In the genomic region with DNA sequence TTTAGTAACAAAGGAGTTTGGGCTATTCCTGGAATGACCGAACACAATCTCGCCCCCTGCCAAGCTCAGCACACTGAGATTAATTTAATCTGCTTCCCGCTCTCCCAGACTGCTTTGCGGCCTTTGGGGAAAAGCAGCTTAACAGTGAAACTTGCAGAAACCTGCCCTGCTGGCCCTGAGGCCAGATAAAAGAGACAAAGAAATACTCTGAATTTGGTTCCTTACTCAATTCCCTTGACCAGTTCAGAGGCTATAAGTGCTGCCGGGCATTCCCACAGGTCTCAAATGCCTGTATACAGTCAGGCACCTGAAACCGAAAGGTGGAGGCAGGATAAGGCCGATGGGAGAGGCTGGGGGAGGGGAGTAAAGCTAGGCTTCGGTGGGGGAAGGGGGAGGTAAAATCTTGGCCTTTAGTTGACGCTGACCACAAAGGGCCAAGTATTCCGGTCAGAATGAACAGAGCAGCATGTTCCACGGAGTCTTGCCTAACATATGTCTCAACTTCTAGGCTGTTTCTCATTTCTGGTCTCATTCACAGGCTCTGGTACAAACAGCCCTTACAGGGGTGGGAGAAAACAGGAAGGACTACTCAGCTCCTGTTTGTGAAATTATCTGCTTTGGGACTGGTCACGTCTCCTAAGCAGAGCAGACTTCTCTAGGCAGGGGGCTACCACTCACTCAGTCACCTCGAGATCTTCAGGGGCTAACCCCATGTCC, we compare ENCODE assay signal across 8 cellular contexts. TPM values are rescaled to one million over a fixed set of nuclear protein-coding genes. Genes with fewer than 3 reads are reported as not detected.
DNase-seq lines count a peak whose midpoint lies in the region; ATAC-seq and TF ChIP-seq lines count a peak whose summit lies in the region.

No MANE protein-coding gene starts in this region.

- intact Hi-C loops in esophagus squamous epithelium (cut with DNase I), result no loop called here

- peaks cover 72% of the 10 kb centered on the region for H3F3A ChIP-seq in neural progenitor cell (ENCODE audit: low read depth)

- H3K36me3 Mint-ChIP-seq in neural progenitor cell, result peaks cover 26% of the 10 kb centered on the region

- H3K4me1 ChIP-seq in RWPE2 (ENCODE audit: insufficient read depth, poor library complexity, severe bottlenecking), result peaks cover 83% of the 10 kb centered on the region
- H3K4me1 ChIP-seq in esophagus squamous epithelium, result peaks cover 81 to 100% (median 96%) of the 10 kb centered on the region in 3 donors
- peaks cover 85% of the 10 kb centered on the region for H3K4me1 ChIP-seq in neural progenitor cell

- H3K9me3 ChIP-seq in RWPE2 (ENCODE audit: severe bottlenecking) (no peaks in the 10 kb centered on the region), esophagus squamous epithelium (no peaks in the 10 kb centered on the region), neural progenitor cell (ENCODE audit: low read depth) (no peaks in the 10 kb centered on the region)

- peak overlapping the region; percentile 99 for H3K27ac ChIP-seq in RWPE2 (ENCODE audit: poor library complexity, severe bottlenecking)
- peak overlapping the region; percentile 78 to 99 (median 92) for H3K27ac ChIP-seq in esophagus squamous epithelium
- H3K27ac ChIP-seq in neural progenitor cell, result peak overlapping the region; percentile 99

- DNase-seq in C1 segment of cervical spinal cord (lab: John Stamatoyannopoulos, UW), result peak in 11 of 14 donors; percentile 29 to 78 (median 50)
- DNase-seq in RWPE2 (ENCODE audit: low spot score), result no peak
- no peak for DNase-seq in esophagus squamous epithelium (lab: John Stamatoyannopoulos, UW)
- peak; percentile 94 for DNase-seq in neural progenitor cell (ENCODE audit: low spot score)
- DNase-seq in activated gamma-delta T cell treated with Interleukin-2 at 50 U/mL for 16 hours, result no peak
- DNase-seq in LoVo (ENCODE audit: low spot score), result no peak

- H3K9me3 Mint-ChIP-seq in neural progenitor cell, result no peaks in the 10 kb centered on the region

- peaks cover 88% of the 10 kb centered on the region for H3K79me2 ChIP-seq in neural progenitor cell (ENCODE audit: low read depth)

- H3K4me2 ChIP-seq in neural progenitor cell, result peak overlapping the region; percentile 66

- H3K4me1 Mint-ChIP-seq in neural progenitor cell, result peaks cover 93% of the 10 kb centered on the region

- H3K27ac Mint-ChIP-seq in neural progenitor cell, result peak overlapping the region; percentile 98

- H3K9ac ChIP-seq in neural progenitor cell, result peak overlapping the region; percentile 24

- H3K27me3 ChIP-seq in RWPE2 (ENCODE audit: insufficient read depth, poor library complexity, severe bottlenecking) (no peaks in the 10 kb centered on the region), esophagus squamous epithelium (no peaks in the 10 kb centered on the region), neural progenitor cell (no peaks in the 10 kb centered on the region)

- no peak overlapping the region for H3K4me3 ChIP-seq in RWPE2 (ENCODE audit: severe bottlenecking)
- peak overlapping the region in 3 of 4 donors; percentile 11 to 54 (median 17) for H3K4me3 ChIP-seq in esophagus squamous epithelium
- peak overlapping the region; percentile 33 for H3K4me3 ChIP-seq in neural progenitor cell

- 15 to 20% methylated on average over 11 of the region's 13 CpGs for WGBS in esophagus squamous epithelium, 2 donors

- H2AFZ ChIP-seq in neural progenitor cell (replicated peaks), result no peak overlapping the region

- peaks cover 2% of the 10 kb centered on the region for H3K27me3 Mint-ChIP-seq in neural progenitor cell (ENCODE audit: insufficient read depth, low read depth)

- ATAC-seq in RWPE2 (ENCODE audit: low read depth) (peak; percentile 65), GM18505 (IDR thresholded peaks at IDR 0.05; ENCODE audit: unreplicated experiment) (no peak), GM19328 (IDR thresholded peaks at IDR 0.05; ENCODE audit: unreplicated experiment) (no peak)

- H4K20me1 ChIP-seq in neural progenitor cell (ENCODE audit: low read depth), result peaks cover 92% of the 10 kb centered on the region

- peaks cover 89% of the 10 kb centered on the region for H3K36me3 ChIP-seq in RWPE2 (ENCODE audit: low read depth)
- H3K36me3 ChIP-seq in esophagus squamous epithelium, result peaks cover 0 to 32% (median 0%) of the 10 kb centered on the region in 3 donors
- no peaks in the 10 kb centered on the region for H3K36me3 ChIP-seq in neural progenitor cell

- peak overlapping the region; percentile 65 for H3K4me3 Mint-ChIP-seq in neural progenitor cell

- no peak for TF ChIP-seq CTCF in RWPE2 (IDR thresholded peaks at IDR 0.05; ENCODE audit: poor library complexity, severe bottlenecking)
- TF ChIP-seq CTCF in esophagus squamous epithelium (IDR thresholded peaks at IDR 0.05), result no peak
- TF ChIP-seq CTCF in neural progenitor cell (IDR thresholded peaks at IDR 0.05), result no peak

- TF ChIP-seq POLR2A in esophagus squamous epithelium (IDR thresholded peaks at IDR 0.05) (peak in 2 of 4 donors; percentile 55 to 58), GM18505 (IDR thresholded peaks at IDR 0.05; ENCODE audit: borderline replicate concordance, extremely low read depth, insufficient read depth, insufficient read length) (no peak)

RNA-seq across cellular contexts. Expression of a gene that starts 17.8 kb away (rescaled TPM):
- not detected for total RNA-seq in esophagus squamous epithelium
- not detected in 2 replicates for total RNA-seq in neural progenitor cell (ENCODE audit: low replicate concordance)

Comparison
In these comparisons a context has a peak if more than half of its experiments do, and no peak if none do; other contexts are left out.
1. DNase-seq: peak in C1 segment of cervical spinal cord (11 of 14) and neural progenitor cell (single experiment); none in RWPE2 (single experiment), esophagus squamous epithelium (single experiment), activated gamma-delta T cell treated with Interleukin-2 at 50 U/mL for 16 hours (single experiment) and LoVo (single experiment).
2. Peak in every context shown above with its lines, with median percentiles within 50 percentile points of each other: H3K27ac ChIP-seq.